ENCODE assay signal across 19 cellular contexts in the genomic region with DNA sequence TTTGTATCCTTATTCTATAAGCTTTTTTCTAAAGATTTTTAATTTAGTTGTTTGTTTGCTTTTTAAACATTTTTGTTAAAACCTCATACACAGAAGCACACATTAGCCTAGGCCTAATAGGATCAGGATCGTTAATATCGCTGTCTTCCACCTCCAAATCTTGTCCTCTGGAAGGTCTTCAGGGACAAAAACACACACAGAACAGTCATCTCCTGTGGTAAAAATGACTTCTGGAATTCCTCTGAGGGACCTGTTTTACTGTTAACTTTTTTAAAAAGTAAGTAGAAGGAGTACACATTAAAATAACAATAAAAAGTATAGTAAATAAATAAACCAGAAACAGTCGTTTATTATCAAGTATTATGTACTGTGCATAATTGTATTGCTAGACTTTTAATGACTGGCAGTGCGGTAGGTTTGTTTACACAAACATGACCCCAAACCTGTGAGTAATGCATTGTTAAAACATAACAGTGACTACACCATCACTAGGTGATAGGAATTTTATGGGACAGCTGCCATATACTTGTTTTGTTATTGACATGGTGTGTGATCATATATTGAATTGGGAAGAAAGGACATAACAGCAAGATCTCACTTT.
DNase-seq lines count a peak whose midpoint lies in the region; ATAC-seq, FAIRE-seq and TF ChIP-seq lines count a peak whose summit lies in the region.
"Had no signal": no experiment of that assay in that cellular context is flagged by ENCODE, and none has a peak within 500 bp of the region (broad histone marks: within the 10 kb centered on the region; RNA-seq: fewer than 3 reads in every experiment).

No MANE protein-coding gene starts in this region.

- peak overlapping the region; percentile 9 for H3K9ac ChIP-seq in endothelial cell of umbilical vein (replicated peaks; ENCODE audit: extremely low read depth, insufficient read depth, low read length)

- no peak overlapping the region for H3K4me2 ChIP-seq in endothelial cell of umbilical vein (ENCODE audit: insufficient read depth, low read length)

- peaks cover 2% of the 10 kb centered on the region for H3K79me2 ChIP-seq in endothelial cell of umbilical vein (ENCODE audit: control insufficient read depth, insufficient read depth, low read length)

- ATAC-seq in GM18873 (IDR thresholded peaks at IDR 0.05; ENCODE audit: low FRiP score, unreplicated experiment), result no peak
- ATAC-seq: activated T-cell treated with anti-CD3 and anti-CD28 coated beads, Interleukin-2, amount 50 U/mL, for 4 hours; effector memory CD8-positive, alpha-beta T cell; lower lobe of right lung; natural killer cell had no signal

- POLR2A ChIA-PET in HEK293 (lab: Yijun Ruan, JAX), result no interaction called here
- POLR2A ChIA-PET in endothelial cell of umbilical vein (lab: Charles Lee), result no interaction called here

- intact Hi-C loops in endothelial cell of umbilical vein (cut with micrococcal nuclease), result no loop called here

- no peak overlapping the region for H2AFZ ChIP-seq in endothelial cell of umbilical vein (ENCODE audit: low read depth, low read length)

- FAIRE-seq in endothelial cell of umbilical vein (lab: Jason Lieb, UNC) (peak; percentile 58), urothelium cell line (lab: Jason Lieb, UNC) (no peak), H54 (lab: Jason Lieb, UNC) (no peak)
- FAIRE-seq: HTR-8/SVneo had no signal

- H3K9me3 ChIP-seq in HEK293 (ENCODE audit: control insufficient read depth, insufficient read depth, low read depth, low read length) (no peaks in the 10 kb centered on the region), endothelial cell of umbilical vein (replicated peaks; ENCODE audit: control insufficient read depth, insufficient read depth, low read length) (no peaks in the 10 kb centered on the region)
- H3K9me3 ChIP-seq: lower lobe of right lung had no signal

- TF ChIP-seq POLR2A in endothelial cell of umbilical vein (IDR thresholded peaks at IDR 0.05; ENCODE audit: low read depth, low read length) (no peak), H54 (IDR thresholded peaks at IDR 0.05; ENCODE audit: low read depth, low read length) (no peak)

- H4K20me1 ChIP-seq in endothelial cell of umbilical vein (replicated peaks; ENCODE audit: control insufficient read depth, extremely low read depth, insufficient read depth, low read length), result no peaks in the 10 kb centered on the region

- dilution Hi-C loops in endothelial cell of umbilical vein (cut with MboI; ENCODE audit: extremely low pct_ligation_motif_present, low sequenced_read_pairs), result no loop called here

- H3K27me3 ChIP-seq in endothelial cell of umbilical vein (ENCODE audit: control insufficient read depth in 2 of 2, insufficient read depth in 2 of 2, low read length in 2 of 2), result no peaks in the 10 kb centered on the region

- peaks cover 5% of the 10 kb centered on the region; the same call in 1 of the 2 replicates for H3K4me1 ChIP-seq in HEK293 (ENCODE audit: control insufficient read depth, insufficient read depth, low read length)
- H3K4me1 ChIP-seq in endothelial cell of umbilical vein (ENCODE audit: control insufficient read depth, extremely low read depth, insufficient read depth, low read length), result peaks cover 7% of the 10 kb centered on the region
- H3K4me1 ChIP-seq: lower lobe of right lung had no signal

- CTCF ChIA-PET in HEK293 (lab: Yijun Ruan, JAX) (interaction anchor here (0.7 to 1.5 kb wide), 3 partner anchors 107 to 355 kb away, joined by 3 to 7 read pairs (median 3); no protein-coding TSS in a partner anchor), endothelial cell of umbilical vein (lab: Charles Lee) (interaction anchor here (1.0 to 1.7 kb wide), 4 partner anchors 18 to 234 kb away, joined by 3 to 5 read pairs (median 3); no protein-coding TSS in a partner anchor)

- TF ChIP-seq CTCF in HEK293 (tag by site-specific recombination; IDR thresholded peaks at IDR 0.05) (no peak), endothelial cell of umbilical vein (IDR thresholded peaks at IDR 0.05; ENCODE audit: extremely low read depth in 1 of 2, insufficient read depth in 1 of 2, low read depth in 1 of 2, low read length in 2 of 2) (no peak)

- DNase-seq in NCI-H69 (lab: John Stamatoyannopoulos, UW), result peak; percentile 70
- DNase-seq in endothelial cell of umbilical vein (ENCODE audit: low read depth, low spot score), result peak; percentile 79
- peak; percentile 17 for DNase-seq in urothelium cell line (ENCODE audit: low spot score)
- DNase-seq in activated CD4-positive, alpha-beta T cell treated with anti-CD3 and anti-CD28 coated beads, Interleukin-2, amount 50 U/mL, for 48 hours, result no peak
- no peak for DNase-seq in H54 (ENCODE audit: insufficient read length, low spot score)
- DNase-seq: activated CD4-positive, alpha-beta memory T cell treated with anti-CD3 and anti-CD28 coated beads for 36 hours; activated naive CD8-positive, alpha-beta T cell treated with anti-CD3 and anti-CD28 coated beads, Interleukin-2, amount 10 ng/mL, durations not matched to agents 7 days and 5 days; activated T-cell treated with anti-CD3 and anti-CD28 coated beads, Interleukin-2, amount 50 U/mL, for 4 hours; DMS79; effector memory CD8-positive, alpha-beta T cell; lower lobe of right lung; MV-4-11; natural killer cell; NCI-H2029; NCI-H524 had no signal

- H3K36me3 ChIP-seq in HEK293 (ENCODE audit: control insufficient read depth in 2 of 2, insufficient read depth in 1 of 2, low read length in 2 of 2), result no peaks in the 10 kb centered on the region
- H3K36me3 ChIP-seq in endothelial cell of umbilical vein (ENCODE audit: control insufficient read depth in 2 of 2, extremely low read depth in 1 of 2, insufficient read depth in 2 of 2, low read length in 2 of 2), result no peaks in the 10 kb centered on the region
- H3K36me3 ChIP-seq: lower lobe of right lung had no signal

- BruUV-seq in endothelial cell of umbilical vein (replicated peaks; lab: Mats Ljungman, UMichigan), result no TSS peak

- H3K9me1 ChIP-seq in endothelial cell of umbilical vein (replicated peaks; ENCODE audit: control insufficient read depth, extremely low read depth, insufficient read depth, low read length), result no peaks in the 10 kb centered on the region

- H3K4me3 ChIP-seq in HEK293 (ENCODE audit: low read depth, low read length), result no peak overlapping the region
- no peak overlapping the region for H3K4me3 ChIP-seq in endothelial cell of umbilical vein (replicated peaks in 1 of 3; ENCODE audit: insufficient read depth in 1 of 3, low read depth in 1 of 3, low read length in 3 of 3)
- H3K4me3 ChIP-seq: lower lobe of right lung had no signal

- H3K27ac ChIP-seq in HEK293 (ENCODE audit: extremely low read depth, low read depth, low read length), result no peak overlapping the region
- peak overlapping the region; percentile 69 for H3K27ac ChIP-seq in endothelial cell of umbilical vein (ENCODE audit: insufficient read depth, low read depth, low read length)
- H3K27ac ChIP-seq: C4-2B, lower lobe of right lung had no signal

TF ChIP-seq in HEK293, 187 proteins besides CTCF, POLR2A, EP300 and RAD21 (continues in another document):
- TF ChIP-seq SP7 (tag by site-specific recombination; IDR thresholded peaks at IDR 0.05), result peak; percentile 67
- TF ChIP-seq GLI2 (tag by site-specific recombination; IDR thresholded peaks at IDR 0.05; ENCODE audit: borderline replicate concordance, low read depth), result peak; percentile 62
- TF ChIP-seq, protein P1, sequence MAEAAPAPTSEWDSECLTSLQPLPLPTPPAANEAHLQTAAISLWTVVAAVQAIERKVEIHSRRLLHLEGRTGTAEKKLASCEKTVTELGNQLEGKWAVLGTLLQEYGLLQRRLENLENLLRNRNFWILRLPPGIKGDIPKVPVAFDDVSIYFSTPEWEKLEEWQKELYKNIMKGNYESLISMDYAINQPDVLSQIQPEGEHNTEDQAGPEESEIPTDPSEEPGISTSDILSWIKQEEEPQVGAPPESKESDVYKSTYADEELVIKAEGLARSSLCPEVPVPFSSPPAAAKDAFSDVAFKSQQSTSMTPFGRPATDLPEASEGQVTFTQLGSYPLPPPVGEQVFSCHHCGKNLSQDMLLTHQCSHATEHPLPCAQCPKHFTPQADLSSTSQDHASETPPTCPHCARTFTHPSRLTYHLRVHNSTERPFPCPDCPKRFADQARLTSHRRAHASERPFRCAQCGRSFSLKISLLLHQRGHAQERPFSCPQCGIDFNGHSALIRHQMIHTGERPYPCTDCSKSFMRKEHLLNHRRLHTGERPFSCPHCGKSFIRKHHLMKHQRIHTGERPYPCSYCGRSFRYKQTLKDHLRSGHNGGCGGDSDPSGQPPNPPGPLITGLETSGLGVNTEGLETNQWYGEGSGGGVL (tag by site-specific recombination; IDR thresholded peaks at IDR 0.05), result 0 out of 2 replicates have a peak, but pooled peaks have one; percentile 19

TF ChIP-seq in endothelial cell of umbilical vein, 7 proteins besides CTCF, POLR2A, EP300 and RAD21:
- TF ChIP-seq JUN (IDR thresholded peaks at IDR 0.05; ENCODE audit: borderline replicate concordance, insufficient read depth, insufficient read length, low read depth), result peak; percentile 46
- TF ChIP-seq FOS (IDR thresholded peaks at IDR 0.05; ENCODE audit: borderline replicate concordance, insufficient read depth, low read length), result peak; percentile 37
- no peak for TF ChIP-seq EZH2 (IDR thresholded peaks at IDR 0.05; ENCODE audit: borderline replicate concordance, low read depth, low read length, severe bottlenecking)
- TF ChIP-seq GATA2 (IDR thresholded peaks at IDR 0.05; ENCODE audit: insufficient read depth, insufficient read length, low read depth, low read length), result no peak
TF ChIP-seq in endothelial cell of umbilical vein: peak in this region for 2.

Comparison
In these comparisons a context has a peak if more than half of its experiments do, and no peak if none do; other contexts are left out.
1. DNase-seq: peak in NCI-H69 (single experiment), endothelial cell of umbilical vein (single experiment) and urothelium cell line (single experiment); none in activated CD4-positive, alpha-beta T cell treated with anti-CD3 and anti-CD28 coated beads, Interleukin-2, amount 50 U/mL, for 48 hours (0 of 2) and H54 (single experiment).